23 cellular contexts compared by ENCODE assay signal in the genomic region with DNA sequence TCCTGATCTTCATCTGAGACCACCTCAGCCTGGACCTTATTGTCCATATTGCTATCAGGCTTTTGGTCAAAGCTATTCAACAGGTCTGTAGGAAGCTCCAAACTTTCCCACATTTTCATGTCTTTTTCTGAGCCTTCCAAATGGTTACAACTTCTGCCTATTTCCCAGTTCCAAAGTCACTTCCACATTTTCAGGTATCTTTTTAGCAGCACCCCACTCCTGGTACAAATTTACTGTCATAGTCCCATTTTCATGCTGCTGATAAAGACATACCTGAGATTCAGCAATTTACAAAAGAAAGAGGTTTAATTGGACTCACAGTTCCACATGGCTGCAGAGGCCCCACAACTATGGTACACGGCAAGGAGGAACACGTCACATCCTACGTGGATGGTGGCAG.
"Had no signal": no experiment of that assay in that cellular context is flagged by ENCODE, and none has a peak within 500 bp of the region (broad histone marks: within the 10 kb centered on the region; RNA-seq: fewer than 3 reads in every experiment).

No MANE protein-coding gene starts in this region.

- FAIRE-seq: small intestine, urothelium cell line had no signal

- H3K27me3 ChIP-seq: ovary, sigmoid colon, spleen, suprapubic skin, tibial artery, upper lobe of right lung had no signal

- H3K4me3 ChIP-seq: left ventricle myocardium inferior, lung, ovary, sigmoid colon, spleen, suprapubic skin, thoracic aorta, tibial artery, upper lobe of right lung had no signal

- H3K9me3 ChIP-seq: ovary, thoracic aorta, upper lobe of right lung had no signal

- H3K4me1 ChIP-seq: left ventricle myocardium inferior, sigmoid colon, spleen, suprapubic skin, tibial artery, upper lobe of right lung had no signal

- H3K36me3 ChIP-seq: left ventricle myocardium inferior, ovary, sigmoid colon, spleen, suprapubic skin, thoracic aorta, tibial artery, upper lobe of right lung had no signal

- DNase-seq: hippocampal formation; immature natural killer cell; islet precursor cell; left ventricle myocardium inferior; mesendoderm; naive B cell; natural killer cell; nephron progenitor cell; ovary; right cardiac atrium; sigmoid colon; small intestine; spleen; stimulated activated CD4-positive, alpha-beta T cell treated with anti-CD3 and anti-CD28 coated beads, Interleukin-4, amount 100 ng/mL, for 24 hours; stimulated activated naive CD4-positive, alpha-beta T cell; tibial artery; trophoblast cell; upper lobe of right lung had no signal

- H3K27ac ChIP-seq: left ventricle myocardium inferior, ovary, sigmoid colon, spleen, suprapubic skin, thoracic aorta, tibial artery, upper lobe of right lung had no signal

- ATAC-seq: natural killer cell; right cardiac atrium; stimulated activated effector memory CD8-positive, alpha-beta T cell treated with anti-CD3 and anti-CD28 coated beads, Interleukin-12 subunit alpha, Interleukin-12 subunit beta, amount 100 ng/mL, for 72 hours; upper lobe of right lung had no signal
